ENCODE assay signal across 25 cellular contexts in genomic region chrX:131136776-131137175, GRCh38.
DNase-seq lines count a peak whose midpoint lies in the region; ATAC-seq, FAIRE-seq and TF ChIP-seq lines count a peak whose summit lies in the region.
"Had no signal": no experiment of that assay in that cellular context is flagged by ENCODE, and none has a peak within 500 bp of the region (broad histone marks: within the 10 kb centered on the region; RNA-seq: fewer than 3 reads in every experiment).

No MANE protein-coding gene starts in this region.

- TF ChIP-seq POLR2A in A549 (IDR thresholded peaks at IDR 0.05; ENCODE audit: low read length) = no peak

- POLR2A ChIA-PET in A549 (lab: Yijun Ruan, JAX) = no interaction called here

- TF ChIP-seq CTCF in A549 (IDR thresholded peaks at IDR 0.05) = no peak

- peak; percentile 7 for FAIRE-seq in A549 (lab: Jason Lieb, UNC)
- peak; percentile 97 for FAIRE-seq in colon (lab: Jason Lieb, UNC)
- peak; percentile 17 for FAIRE-seq in islet of Langerhans (lab: Jason Lieb, UNC)
- FAIRE-seq: GM12878, GM12892, GM18507, GM19239 had no signal

- H3K9me3 ChIP-seq in A549 = no peaks in the 10 kb centered on the region
- H3K9me3 ChIP-seq: BE2C, BLaER1 had no signal

- whole genome bisulfite sequencing in A549 (ENCODE audit: missing lambda C conversion rate) = 94% methylated on average over 27 of the region's 27 CpGs

- H3K4me1 ChIP-seq in A549 = no peaks in the 10 kb centered on the region
- H3K4me1 ChIP-seq: BE2C, BLaER1 had no signal

- TF ChIP-seq EP300 in A549 (IDR thresholded peaks at IDR 0.05) = no peak

- ATAC-seq in A549 (no peak), GM18520 (IDR thresholded peaks at IDR 0.05; ENCODE audit: unreplicated experiment) (no peak), HG03175 (IDR thresholded peaks at IDR 0.05; ENCODE audit: unreplicated experiment) (no peak)
- ATAC-seq: GM12878 had no signal

- DNase-seq in A549 (ENCODE audit: low read depth in 1 of 2, low spot score in 1 of 2) = no peak
- no peak for DNase-seq in effector CD4-positive, alpha-beta T cell
- DNase-seq: ACHN; BE2C; C1 segment of cervical spinal cord; CD4-positive, alpha-beta memory T cell; CD8-positive, alpha-beta memory T cell; COR-L47; DMS 273 treated with DMSO at 0.1 percent for 48 hours; DMS153; DMS53; DMS79; DND-41; EL; GDM1 had no signal

- CTCF ChIA-PET in A549 (lab: Yijun Ruan, JAX) = no interaction called here

- no peak overlapping the region for H3K4me3 ChIP-seq in A549
- H3K4me3 ChIP-seq: BLaER1, GM12878 had no signal

- H3K27ac ChIP-seq in A549 = no peak overlapping the region
- H3K27ac ChIP-seq: 22Rv1, BLaER1 had no signal

- no peak for TF ChIP-seq RAD21 in A549 (conservative IDR thresholded peaks at IDR 0.05 in 1 of 2, IDR thresholded peaks at IDR 0.05 in 1 of 2)

- no peak overlapping the region for H3K4me2 ChIP-seq in A549
- H3K4me2 ChIP-seq: BLaER1 had no signal

TF ChIP-seq in A549, 52 proteins besides CTCF, POLR2A, EP300 and RAD21:
- TF ChIP-seq MAZ (IDR thresholded peaks at IDR 0.05; ENCODE audit: borderline replicate concordance, low read depth, low read length) (no peak), FOSL2 (IDR thresholded peaks at IDR 0.05) (no peak), FOSL2 (CRISPR knock-in tag; IDR thresholded peaks at IDR 0.05) (no peak), FOSB (CRISPR knock-in tag; IDR thresholded peaks at IDR 0.05) (no peak), NFE2L2 (conservative IDR thresholded peaks at IDR 0.05; ENCODE audit: low read length) (no peak), JUNB (IDR thresholded peaks at IDR 0.05) (no peak), ZC3H11A (IDR thresholded peaks at IDR 0.05) (no peak), GATA3 (IDR thresholded peaks at IDR 0.05; ENCODE audit: borderline replicate concordance) (no peak), JUN (IDR thresholded peaks at IDR 0.05) (no peak), MYC (IDR thresholded peaks at IDR 0.05; ENCODE audit: borderline replicate concordance, low read length) (no peak), EHMT2 (IDR thresholded peaks at IDR 0.05; ENCODE audit: low read depth) (no peak), HDAC2 (IDR thresholded peaks at IDR 0.05) (no peak), KDM1A (IDR thresholded peaks at IDR 0.05; ENCODE audit: low read depth) (no peak), HMGXB4 (CRISPR knock-in tag; IDR thresholded peaks at IDR 0.05; ENCODE audit: borderline replicate concordance) (no peak), HOXB5 (CRISPR knock-in tag; IDR thresholded peaks at IDR 0.05) (no peak), SREBF2 (IDR thresholded peaks at IDR 0.05) (no peak), USF2 (IDR thresholded peaks at IDR 0.05) (no peak), TP53 (CRISPR knock-in tag; IDR thresholded peaks at IDR 0.05) (no peak), EHF (CRISPR knock-in tag; IDR thresholded peaks at IDR 0.05) (no peak)
TF ChIP-seq in A549: peak in this region for 0.
